ENCODE assay signal across 12 cellular contexts in the genomic region with DNA sequence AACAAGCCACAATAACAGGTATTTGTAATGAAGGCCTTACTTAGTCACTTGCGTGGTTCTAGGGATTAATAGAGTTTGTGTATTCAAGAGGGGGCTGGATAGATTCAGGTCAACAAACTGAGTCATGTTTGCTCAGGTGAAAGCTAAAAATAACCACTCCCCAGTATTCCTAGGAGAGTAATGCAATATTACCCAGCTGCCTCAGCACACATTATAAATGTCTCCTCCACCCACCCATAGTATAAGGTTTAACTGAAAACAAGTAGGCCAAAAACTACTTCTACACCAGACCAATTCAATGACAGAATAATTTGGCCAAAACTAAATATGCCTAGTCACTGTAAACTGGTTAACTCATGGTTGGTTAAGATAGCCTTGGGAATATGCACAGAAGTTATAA. TPM values are rescaled to one million over a fixed set of nuclear protein-coding genes. Genes with fewer than 3 reads are reported as not detected.
DNase-seq lines count a peak whose midpoint lies in the region; ATAC-seq, FAIRE-seq and TF ChIP-seq lines count a peak whose summit lies in the region.
"Had no signal": no experiment of that assay in that cellular context is flagged by ENCODE, and none has a peak within 500 bp of the region (broad histone marks: within the 10 kb centered on the region; RNA-seq: fewer than 3 reads in every experiment).

No MANE protein-coding gene starts in this region.

- no peak for TF ChIP-seq POLR2A in right lobe of liver (IDR thresholded peaks at IDR 0.05)

- peak overlapping the region; percentile 27 for H3K9ac ChIP-seq in astrocyte (ENCODE audit: low read length)

- H3K27ac ChIP-seq in astrocyte (ENCODE audit: low read depth, low read length) = peak overlapping the region; percentile 67
- H3K27ac ChIP-seq in right lobe of liver = peak overlapping the region; percentile 11 to 88 (median 47)

- H3K4me1 ChIP-seq in astrocyte (ENCODE audit: insufficient read depth, low read length) = peaks cover 50% of the 10 kb centered on the region
- peaks cover 0 to 18% (median 6%) of the 10 kb centered on the region in 4 donors for H3K4me1 ChIP-seq in right lobe of liver

- WGBS in right lobe of liver (ENCODE audit: insufficient coverage, low coverage, low lambda C conversion rate, missing lambda C conversion rate) = 32% methylated on average over 1 of the region's 1 CpG

- H3K4me2 ChIP-seq in astrocyte (ENCODE audit: low read length) = peak overlapping the region; percentile 66

- TF ChIP-seq CTCF in astrocyte (IDR thresholded peaks at IDR 0.05; ENCODE audit: insufficient read depth, low read depth, low read length) = no peak
- TF ChIP-seq CTCF in right lobe of liver (IDR thresholded peaks at IDR 0.05) = no peak

- H3K36me3 ChIP-seq in astrocyte (ENCODE audit: insufficient read depth, low read length) = peaks cover 6% of the 10 kb centered on the region
- H3K36me3 ChIP-seq in right lobe of liver = no peaks in the 10 kb centered on the region

- intact Hi-C loops in right lobe of liver (cut with DNase I) = no loop called here

- peaks cover 46% of the 10 kb centered on the region for H3K4me1 Mint-ChIP-seq in astrocyte (ENCODE audit: low read depth, unreplicated experiment)

- H3K27me3 ChIP-seq in astrocyte (ENCODE audit: insufficient read depth, low read length) (no peaks in the 10 kb centered on the region), right lobe of liver (no peaks in the 10 kb centered on the region)

- H3K4me3 Mint-ChIP-seq in astrocyte (ENCODE audit: unreplicated experiment) = no peak overlapping the region

- H3K36me3 Mint-ChIP-seq in astrocyte (ENCODE audit: low read depth, unreplicated experiment) = peaks cover 2% of the 10 kb centered on the region

- H3K4me3 ChIP-seq in astrocyte (ENCODE audit: insufficient read depth, low read depth, low read length) (peak overlapping the region; percentile 7), right lobe of liver (no peak overlapping the region)

- FAIRE-seq in astrocyte (lab: Jason Lieb, UNC) = peak; percentile 58

- peak; percentile 97 to 99 (median 98) for ATAC-seq in right lobe of liver
- no peak for ATAC-seq in GM19395 (IDR thresholded peaks at IDR 0.05; ENCODE audit: unreplicated experiment)
- ATAC-seq in HG02623 (IDR thresholded peaks at IDR 0.05; ENCODE audit: unreplicated experiment) = no peak

- no peaks in the 10 kb centered on the region for H3K27me3 Mint-ChIP-seq in astrocyte (ENCODE audit: low read depth, unreplicated experiment)

- DNase-seq in A172 (ENCODE audit: low spot score) (peak; percentile 39), NCI-H1105 treated with DMSO at 0.1 percent for 48 hours (lab: John Stamatoyannopoulos, UW) (peak; percentile 75), astrocyte (ENCODE audit: low read depth) (no peak), right lobe of liver (no peak), retina (no peak), NCI-H82 treated with DMSO at 0.1 percent for 48 hours (lab: John Stamatoyannopoulos, UW; ENCODE audit: unreplicated experiment) (no peak)
- DNase-seq: activated CD8-positive, alpha-beta memory T cell treated with anti-CD3 and anti-CD28 coated beads for 24 hours; AML-193; GOT3; RPMI8226 had no signal

- H4K20me1 ChIP-seq in astrocyte (ENCODE audit: insufficient read depth, low read length) = peaks cover 3% of the 10 kb centered on the region

- peak overlapping the region; percentile 72 for H3K27ac Mint-ChIP-seq in astrocyte (ENCODE audit: unreplicated experiment)

- no peak overlapping the region for H2AFZ ChIP-seq in astrocyte (ENCODE audit: low read depth, low read length)

- H3K9me3 Mint-ChIP-seq in astrocyte (ENCODE audit: unreplicated experiment) = no peaks in the 10 kb centered on the region

- H3K79me2 ChIP-seq in astrocyte (ENCODE audit: insufficient read depth, low read length) = peaks cover 85% of the 10 kb centered on the region

- H3K9me3 ChIP-seq in astrocyte (ENCODE audit: insufficient read depth, low read depth, low read length) (no peaks in the 10 kb centered on the region), right lobe of liver (no peaks in the 10 kb centered on the region)

RNA-seq across cellular contexts. Expression of gene WLS, which starts 34.4 kb away (rescaled TPM):
- total RNA-seq in A172 (2014; rRNA removed; shearing (Covaris generic)) = 32.3 and 49.4 TPM in 2 replicates
- total RNA-seq in astrocyte (171 and 187 TPM in 2 replicates), right lobe of liver (10 to 100 TPM in 5 of 6 experiments, 1 to 10 TPM in 1; 9.3 to 36.0 (median 25.8) TPM)

Comparison
In these comparisons a context has a peak if more than half of its experiments do, and no peak if none do; other contexts are left out.
1. DNase-seq: peak in A172 (single experiment) and NCI-H1105 treated with DMSO at 0.1 percent for 48 hours (single experiment); none in astrocyte (single experiment), right lobe of liver (0 of 3), retina (single experiment) and NCI-H82 treated with DMSO at 0.1 percent for 48 hours (single experiment).
2. ATAC-seq: peak in right lobe of liver (4 of 4); none in GM19395 (single experiment) and HG02623 (single experiment).